8 cellular contexts compared by ENCODE assay signal in the genomic region with DNA sequence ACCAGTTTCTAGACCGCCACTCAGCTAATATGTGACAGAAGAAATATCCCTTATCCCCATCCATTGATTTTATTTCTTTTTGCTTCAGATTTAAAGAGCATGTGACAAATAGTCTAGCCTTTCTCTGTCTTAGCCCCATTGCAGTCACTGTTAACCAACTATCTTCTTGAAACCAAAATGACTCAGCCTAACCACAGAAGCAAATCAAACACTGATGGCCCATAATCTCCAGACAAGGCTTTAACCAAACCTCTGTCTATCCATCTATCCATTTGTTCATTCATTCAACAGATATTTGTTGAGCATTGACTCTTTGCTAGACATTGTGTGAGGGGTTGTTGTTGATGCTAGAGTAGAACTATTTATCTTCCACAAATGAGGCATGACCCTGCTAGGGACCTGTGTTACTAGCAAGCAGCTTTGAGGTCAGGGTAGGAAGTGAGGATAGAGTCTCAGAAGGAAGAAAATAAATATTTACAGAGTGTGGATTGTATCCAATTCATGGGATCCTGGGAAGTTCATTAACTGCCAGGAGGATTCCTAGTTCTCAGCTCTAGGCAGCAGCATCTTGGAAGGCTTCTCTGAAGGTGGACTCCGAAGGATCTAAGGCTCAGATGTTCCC. TPM values are rescaled to one million over a fixed set of nuclear protein-coding genes. Genes with fewer than 3 reads are reported as not detected.
DNase-seq lines count a peak whose midpoint lies in the region; ATAC-seq lines count a peak whose summit lies in the region.

No MANE protein-coding gene starts in this region.

- no peak overlapping the region for H3K23ac ChIP-seq in trophoblast cell (ENCODE audit: low read length)

- H3K4me3 Mint-ChIP-seq in CD4-positive, alpha-beta memory T cell: no peak overlapping the region

- no peak overlapping the region for H3K4me3 ChIP-seq in trophoblast cell (ENCODE audit: low read depth, low read length)
- H3K4me3 ChIP-seq in CD4-positive, alpha-beta memory T cell (ENCODE audit: low read length in 2 of 2): no peak overlapping the region

- H3K27me3 ChIP-seq in trophoblast cell (ENCODE audit: insufficient read depth, low read length): no peaks in the 10 kb centered on the region
- H3K27me3 ChIP-seq in CD4-positive, alpha-beta memory T cell (ENCODE audit: insufficient read depth, low read length): no peaks in the 10 kb centered on the region

- no peaks in the 10 kb centered on the region for H3K36me3 ChIP-seq in trophoblast cell (ENCODE audit: control insufficient read depth in 1 of 2, insufficient read depth in 2 of 2, low read length in 2 of 2)
- no peaks in the 10 kb centered on the region for H3K36me3 ChIP-seq in CD4-positive, alpha-beta memory T cell (ENCODE audit: insufficient read depth, low read length)

- no peaks in the 10 kb centered on the region for H3K79me2 ChIP-seq in trophoblast cell (ENCODE audit: control insufficient read depth, insufficient read depth, low read length, poor library complexity)

- H3K4ac ChIP-seq in trophoblast cell (ENCODE audit: low read depth, low read length): no peak overlapping the region

- no peaks in the 10 kb centered on the region for H3K27me3 Mint-ChIP-seq in CD4-positive, alpha-beta memory T cell

- no peaks in the 10 kb centered on the region for H3K9me3 Mint-ChIP-seq in CD4-positive, alpha-beta memory T cell

- POLR2A ChIA-PET in CD4-positive, alpha-beta memory T cell (lab: Charles Lee; ENCODE audit: partially characterized antibody): no interaction called here

- H3K9ac ChIP-seq in trophoblast cell (ENCODE audit: low read length): no peak overlapping the region

- H3K36me3 Mint-ChIP-seq in CD4-positive, alpha-beta memory T cell: peaks cover 21 to 31% of the 10 kb centered on the region in 2 donors

- H3K27ac Mint-ChIP-seq in CD4-positive, alpha-beta memory T cell: peak overlapping the region in 1 of 7 donors; percentile 31

- no peak overlapping the region for H4K8ac ChIP-seq in trophoblast cell (ENCODE audit: low read depth, low read length)

- H3K4me2 ChIP-seq in trophoblast cell (ENCODE audit: low read length): no peak overlapping the region

- H2BK120ac ChIP-seq in trophoblast cell (ENCODE audit: insufficient read depth, low read length, poor library complexity): no peak overlapping the region

- ATAC-seq in GM18868 (IDR thresholded peaks at IDR 0.05; ENCODE audit: unreplicated experiment) (peak; percentile 96), HG02571 (IDR thresholded peaks at IDR 0.05; ENCODE audit: unreplicated experiment) (peak; percentile 84), GM21737 (IDR thresholded peaks at IDR 0.05; ENCODE audit: unreplicated experiment) (no peak)

- H4K12ac ChIP-seq in trophoblast cell (ENCODE audit: low read depth, low read length): no peak overlapping the region

- no peak overlapping the region for H2BK12ac ChIP-seq in trophoblast cell (ENCODE audit: low read length)

- no peak overlapping the region for H4K91ac ChIP-seq in trophoblast cell (ENCODE audit: low read depth, low read length)

- no peak overlapping the region for H3K18ac ChIP-seq in trophoblast cell (ENCODE audit: low read length)

- H3K14ac ChIP-seq in trophoblast cell (ENCODE audit: low read length): no peak overlapping the region

- peaks cover 0 to 9% (median 4%) of the 10 kb centered on the region in 4 donors for H3K4me1 Mint-ChIP-seq in CD4-positive, alpha-beta memory T cell

- DNase-seq in M059J (ENCODE audit: low read depth) (peak; percentile 73), kidney tubule cell (ENCODE audit: low spot score) (peak; percentile 63), trophoblast cell (no peak), NCI-H1694 treated with DMSO at 0.1 percent for 48 hours (lab: John Stamatoyannopoulos, UW) (no peak)
- DNase-seq in CD4-positive, alpha-beta memory T cell: no peak

- no peak overlapping the region for H3K27ac ChIP-seq in trophoblast cell (ENCODE audit: low read depth, low read length)
- H3K27ac ChIP-seq in CD4-positive, alpha-beta memory T cell (ENCODE audit: low read depth, low read length): no peak overlapping the region

- no peaks in the 10 kb centered on the region for H3K9me3 ChIP-seq in trophoblast cell (ENCODE audit: insufficient read depth, low read depth, low read length)
- H3K9me3 ChIP-seq in CD4-positive, alpha-beta memory T cell (ENCODE audit: control insufficient read depth in 1 of 2, low read length in 2 of 2): no peaks in the 10 kb centered on the region

- H2AFZ ChIP-seq in trophoblast cell (ENCODE audit: insufficient read depth, low read length, poor library complexity): no peak overlapping the region

- no peak overlapping the region for H2BK5ac ChIP-seq in trophoblast cell (ENCODE audit: low read depth, low read length, poor library complexity)

- no peaks in the 10 kb centered on the region for H3K4me1 ChIP-seq in trophoblast cell (ENCODE audit: control insufficient read depth in 1 of 2, insufficient read depth in 2 of 2, low read length in 2 of 2)
- H3K4me1 ChIP-seq in CD4-positive, alpha-beta memory T cell (ENCODE audit: insufficient read depth, low read length): no peaks in the 10 kb centered on the region

- no peak overlapping the region for H2AK5ac ChIP-seq in trophoblast cell (ENCODE audit: low read length)

- no CpG with 5 or more reads among the region's 2 CpGs for WGBS in trophoblast cell (ENCODE audit: extremely low coverage, insufficient coverage, insufficient read length)

- CTCF ChIA-PET in CD4-positive, alpha-beta memory T cell (lab: Charles Lee; ENCODE audit: partially characterized antibody): no interaction called here

- no peaks in the 10 kb centered on the region for H3K79me1 ChIP-seq in trophoblast cell (ENCODE audit: low read length)

- intact Hi-C loops in CD4-positive, alpha-beta memory T cell (cut with micrococcal nuclease): no loop called here

RNA-seq across cellular contexts. Expression of a gene that starts 22.5 kb away (rescaled TPM):
- total RNA-seq in M059J (2014; rRNA removed; shearing (Covaris generic)): 56.0 and 82.5 TPM in 2 replicates
- 63.1 and 66.0 TPM in 2 replicates for polyA plus RNA-seq in trophoblast cell (2013)
- 10 to 100 TPM; 40.1 to 40.9 TPM for total RNA-seq in CD4-positive, alpha-beta memory T cell
- polyA plus RNA-seq in CD4-positive, alpha-beta memory T cell: 100 to 1,000 TPM in 1 of 2 donors, 10 to 100 TPM in 1; 86.1 to 105 TPM

RNA-seq across cellular contexts. Expression of a gene that starts 22.8 kb away (rescaled TPM):
- total RNA-seq in M059J (2014; rRNA removed; shearing (Covaris generic)): 130 and 154 TPM in 2 replicates
- 121 and 137 TPM in 2 replicates for polyA plus RNA-seq in trophoblast cell (2013)
- 10 to 100 TPM; 13.1 TPM for total RNA-seq in CD4-positive, alpha-beta memory T cell
- 10 to 100 TPM in 1 of 2 donors, 1 to 10 TPM in 1; 9.6 to 16.1 TPM for polyA plus RNA-seq in CD4-positive, alpha-beta memory T cell

RNA-seq across cellular contexts. Expression of a gene that starts 39.8 kb away (rescaled TPM):
- 1,377 and 1,626 TPM in 2 replicates for total RNA-seq in M059J (2014; rRNA removed; shearing (Covaris generic))
- polyA plus RNA-seq in trophoblast cell (2013): 2,211 and 2,301 TPM in 2 replicates
- total RNA-seq in CD4-positive, alpha-beta memory T cell: 100 to 1,000 TPM; 380 to 428 TPM
- polyA plus RNA-seq in CD4-positive, alpha-beta memory T cell: 1,000 to 10,000 TPM; 2,296 to 2,724 TPM

RNA-seq across cellular contexts. Expression of a gene that starts 44.6 kb away (rescaled TPM):
- total RNA-seq in M059J (2014; rRNA removed; shearing (Covaris generic)): 0.05 TPM in 1 of 2 replicates, not detected in the other
- polyA plus RNA-seq in trophoblast cell (2013): 6.4 and 7.8 TPM in 2 replicates
- 1 to 10 TPM; 1.6 to 1.9 TPM for total RNA-seq in CD4-positive, alpha-beta memory T cell
- 1 to 10 TPM in 1 of 2 donors, not detected in 1; 1.1 TPM for polyA plus RNA-seq in CD4-positive, alpha-beta memory T cell

RNA-seq across cellular contexts. Expression of a gene that starts 54.7 kb away (rescaled TPM):
- 0.25 and 1.2 TPM in 2 replicates for total RNA-seq in M059J (2014; rRNA removed; shearing (Covaris generic))
- polyA plus RNA-seq in trophoblast cell (2013): 2.2 and 2.3 TPM in 2 replicates
- 10 to 100 TPM; 13.1 to 13.3 TPM for total RNA-seq in CD4-positive, alpha-beta memory T cell
- polyA plus RNA-seq in CD4-positive, alpha-beta memory T cell: 1 to 10 TPM in 1 of 2 donors, not detected in 1; 2.4 TPM

Comparison
In these comparisons a context has a peak if more than half of its experiments do, and no peak if none do; other contexts are left out.
1. DNase-seq: peak in M059J (single experiment) and kidney tubule cell (single experiment); none in trophoblast cell (0 of 2), CD4-positive, alpha-beta memory T cell (0 of 5) and NCI-H1694 treated with DMSO at 0.1 percent for 48 hours (single experiment).